Comparison of ENCODE assay signal across 21 cellular contexts in the genomic region with DNA sequence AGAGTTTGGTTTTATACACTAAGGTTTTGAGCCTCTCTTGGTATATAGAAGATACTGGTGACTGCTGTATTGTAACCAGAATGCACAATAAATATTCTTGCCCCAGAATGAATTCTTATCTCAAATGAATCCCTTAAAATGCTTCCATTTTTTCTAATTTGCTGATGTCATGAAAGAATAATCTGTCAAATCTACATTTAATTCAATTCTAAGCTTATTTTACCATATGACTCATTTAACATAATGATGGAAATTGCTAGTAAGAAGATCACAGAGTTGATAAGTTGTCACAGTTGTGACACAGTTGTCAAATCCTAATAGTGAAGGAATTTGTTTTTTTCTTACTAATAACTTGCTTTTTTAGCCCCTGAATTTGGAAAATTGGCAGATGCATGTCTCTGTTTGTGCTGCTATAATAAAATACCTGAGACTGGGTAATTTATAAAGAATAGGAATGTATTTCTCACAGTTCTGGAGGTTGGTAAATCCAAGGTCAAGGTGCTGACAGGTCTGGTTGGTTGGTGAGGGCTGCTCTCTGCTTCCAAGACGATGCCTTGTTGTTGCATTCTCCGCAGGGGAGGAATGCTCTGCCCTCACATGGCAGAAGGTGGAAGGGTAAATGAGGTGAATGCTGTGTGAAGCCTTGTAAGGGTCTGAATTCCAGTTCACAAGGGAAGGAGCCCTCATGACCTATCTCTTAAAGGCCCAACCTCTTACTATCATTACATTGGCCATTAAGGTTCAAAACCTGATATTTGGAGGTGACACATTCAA. TPM values are rescaled to one million over a fixed set of nuclear protein-coding genes. Genes with fewer than 3 reads are reported as not detected.
DNase-seq lines count a peak whose midpoint lies in the region; ATAC-seq and TF ChIP-seq lines count a peak whose summit lies in the region.
"Had no signal": no experiment of that assay in that cellular context is flagged by ENCODE, and none has a peak within 500 bp of the region (broad histone marks: within the 10 kb centered on the region; RNA-seq: fewer than 3 reads in every experiment).

No MANE protein-coding gene starts in this region.

- H3K4me3 Mint-ChIP-seq in activated naive CD8-positive, alpha-beta T cell treated with anti-CD3 and anti-CD28 coated beads, Interleukin-2, amount 50 U/mL, for 24 hours: no peak overlapping the region
- H3K4me3 Mint-ChIP-seq in activated naive CD8-positive, alpha-beta T cell treated with anti-CD3 and anti-CD28 coated beads for 36 hours: no peak overlapping the region
- H3K4me3 Mint-ChIP-seq: CD8-positive, alpha-beta memory T cell had no signal

- H3K27me3 Mint-ChIP-seq in activated naive CD8-positive, alpha-beta T cell treated with anti-CD3 and anti-CD28 coated beads, Interleukin-2, amount 50 U/mL, for 24 hours: peaks cover 10% of the 10 kb centered on the region
- peaks cover 22% of the 10 kb centered on the region for H3K27me3 Mint-ChIP-seq in activated naive CD8-positive, alpha-beta T cell treated with anti-CD3 and anti-CD28 coated beads for 36 hours

- H3K36me3 Mint-ChIP-seq in activated naive CD8-positive, alpha-beta T cell treated with anti-CD3 and anti-CD28 coated beads, Interleukin-2, amount 50 U/mL, for 24 hours (ENCODE audit: low read depth): no peaks in the 10 kb centered on the region
- H3K36me3 Mint-ChIP-seq in activated naive CD8-positive, alpha-beta T cell treated with anti-CD3 and anti-CD28 coated beads for 36 hours: no peaks in the 10 kb centered on the region
- H3K36me3 Mint-ChIP-seq: CD8-positive, alpha-beta memory T cell had no signal

- H3K9me3 Mint-ChIP-seq in activated naive CD8-positive, alpha-beta T cell treated with anti-CD3 and anti-CD28 coated beads, Interleukin-2, amount 50 U/mL, for 24 hours: no peaks in the 10 kb centered on the region
- H3K9me3 Mint-ChIP-seq in activated naive CD8-positive, alpha-beta T cell treated with anti-CD3 and anti-CD28 coated beads for 36 hours: no peaks in the 10 kb centered on the region
- H3K9me3 Mint-ChIP-seq: CD8-positive, alpha-beta memory T cell had no signal

- no peak for DNase-seq in activated naive CD8-positive, alpha-beta T cell treated with anti-CD3 and anti-CD28 coated beads, Interleukin-2, amount 50 U/mL, for 24 hours
- no peak for DNase-seq in activated naive CD8-positive, alpha-beta T cell treated with anti-CD3 and anti-CD28 coated beads for 36 hours
- peak; percentile 40 for DNase-seq in RKO (ENCODE audit: low spot score)
- no peak for DNase-seq in epithelial cell of proximal tubule (ENCODE audit: low read depth)
- DNase-seq in NK-92 (lab: John Stamatoyannopoulos, UW; ENCODE audit: unreplicated experiment): no peak
- DNase-seq in NCI-H1417 treated with DMSO at 0.1 percent for 48 hours (lab: John Stamatoyannopoulos, UW): no peak
- no peak for DNase-seq in activated CD4-positive, alpha-beta T cell treated with anti-CD3 and anti-CD28 coated beads for 4 hours
- no peak for DNase-seq in DMS53 treated with DMSO at 0.1 percent for 48 hours (lab: John Stamatoyannopoulos, UW; ENCODE audit: unreplicated experiment)
- DNase-seq: ACHN; activated CD4-positive, alpha-beta T cell treated with anti-CD3 and anti-CD28 coated beads for 1 hour; activated effector memory CD4-positive, alpha-beta T cell treated with anti-CD3 and anti-CD28 coated beads, Interleukin-2, amount 50 U/mL, for 16 hours; anterior cingulate cortex; CD8-positive, alpha-beta memory T cell; cerebellar nuclear complex; effector memory CD4-positive, alpha-beta T cell; GOT3; NCI-H1092 treated with DMSO at 0.1 percent for 48 hours; NCI-H345; sigmoid colon had no signal

- H3K4me3 ChIP-seq in epithelial cell of proximal tubule (ENCODE audit: low read depth, low read length): no peak overlapping the region
- H3K4me3 ChIP-seq: sigmoid colon had no signal

- peak; percentile 26 for TF ChIP-seq CTCF in epithelial cell of proximal tubule (conservative IDR thresholded peaks at IDR 0.05; ENCODE audit: low read depth, low read length)

- H3K27ac Mint-ChIP-seq in activated naive CD8-positive, alpha-beta T cell treated with anti-CD3 and anti-CD28 coated beads, Interleukin-2, amount 50 U/mL, for 24 hours: peak overlapping the region; percentile 33
- H3K27ac Mint-ChIP-seq in activated naive CD8-positive, alpha-beta T cell treated with anti-CD3 and anti-CD28 coated beads for 36 hours: no peak overlapping the region
- H3K27ac Mint-ChIP-seq: CD8-positive, alpha-beta memory T cell had no signal

- H3K4me1 Mint-ChIP-seq in activated naive CD8-positive, alpha-beta T cell treated with anti-CD3 and anti-CD28 coated beads, Interleukin-2, amount 50 U/mL, for 24 hours: peaks cover 11% of the 10 kb centered on the region
- H3K4me1 Mint-ChIP-seq in activated naive CD8-positive, alpha-beta T cell treated with anti-CD3 and anti-CD28 coated beads for 36 hours: no peaks in the 10 kb centered on the region
- H3K4me1 Mint-ChIP-seq: CD8-positive, alpha-beta memory T cell had no signal

- ATAC-seq in activated naive CD8-positive, alpha-beta T cell treated with anti-CD3 and anti-CD28 coated beads, Interleukin-2, amount 50 U/mL, for 24 hours: no peak
- ATAC-seq: Right ventricle myocardium inferior had no signal

RNA-seq across cellular contexts. Expression of gene ECT2L, which starts 4.7 kb away (rescaled TPM):
- total RNA-seq in activated naive CD8-positive, alpha-beta T cell treated with anti-CD3 and anti-CD28 coated beads for 36 hours: not detected
- total RNA-seq in epithelial cell of proximal tubule: not detected in 2 replicates
- total RNA-seq: CD8-positive, alpha-beta memory T cell; mononuclear cell; sigmoid colon had no signal

RNA-seq across cellular contexts. Expression of gene CCDC28A, which starts 27.0 kb away (rescaled TPM):
- total RNA-seq in activated naive CD8-positive, alpha-beta T cell treated with anti-CD3 and anti-CD28 coated beads for 36 hours: 10 to 100 TPM; 15.5 to 16.6 TPM
- 8.9 and 10.8 TPM in 2 replicates for total RNA-seq in epithelial cell of proximal tubule
